ENCODE assay signal across 26 cellular contexts in the genomic region with DNA sequence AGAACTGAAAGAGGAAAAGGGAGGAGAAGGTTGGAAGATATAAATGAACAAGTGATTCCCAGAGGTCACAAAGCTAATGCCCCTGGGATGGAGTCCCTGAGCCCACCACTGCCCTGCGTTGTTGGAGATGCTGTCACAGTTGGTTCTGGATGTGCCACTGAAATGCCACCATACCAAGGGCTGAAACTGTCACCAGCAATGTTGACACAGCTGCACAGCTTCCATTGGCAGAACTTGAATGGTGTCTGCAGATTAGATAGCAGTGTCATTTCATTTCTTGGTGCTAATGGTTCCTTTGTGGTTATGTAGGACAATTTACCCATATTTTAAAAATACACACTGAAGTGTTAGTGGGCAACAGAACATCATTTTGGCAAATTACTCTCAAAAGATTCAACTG.
A peak's percentile ranks its signal among the peaks of the same experiment; 100 is the strongest.
DNase-seq lines count a peak whose midpoint lies in the region; FAIRE-seq and TF ChIP-seq lines count a peak whose summit lies in the region.
"Had no signal": no experiment of that assay in that cellular context is flagged by ENCODE, and none has a peak within 500 bp of the region (broad histone marks: within the 10 kb centered on the region; RNA-seq: fewer than 3 reads in every experiment).

No MANE protein-coding gene starts in this region.

- H3K18ac ChIP-seq in mesenchymal stem cell (ENCODE audit: low read depth in 1 of 2, low read length in 2 of 2): peak overlapping the region; percentile 34 to 82

- TF ChIP-seq CTCF in astrocyte (IDR thresholded peaks at IDR 0.05; ENCODE audit: insufficient read depth, low read depth, low read length) (no peak), endodermal cell (conservative IDR thresholded peaks at IDR 0.05) (no peak)

- H2BK5ac ChIP-seq in mesenchymal stem cell (ENCODE audit: low read depth, low read length, poor library complexity, severe bottlenecking): no peak overlapping the region

- no peaks in the 10 kb centered on the region for H3K36me3 Mint-ChIP-seq in astrocyte (ENCODE audit: low read depth, unreplicated experiment)
- no peaks in the 10 kb centered on the region for H3K36me3 Mint-ChIP-seq in activated naive CD4-positive, alpha-beta T cell treated with anti-CD3 and anti-CD28 coated beads, Interleukin-2, amount 10 ng/mL, durations not matched to agents 7 days and 5 days
- H3K36me3 Mint-ChIP-seq in endodermal cell (ENCODE audit: low read depth): no peaks in the 10 kb centered on the region
- H3K36me3 Mint-ChIP-seq: CD4-positive, alpha-beta memory T cell had no signal

- H3K4ac ChIP-seq in mesenchymal stem cell (ENCODE audit: low read depth in 1 of 2, low read length in 2 of 2): peak overlapping the region in 1 of 2 experiments; percentile 8

- H3K9ac ChIP-seq in astrocyte (ENCODE audit: low read length): peak overlapping the region; percentile 31
- H3K9ac ChIP-seq in mesenchymal stem cell (ENCODE audit: low read length): no peak overlapping the region
- no peak overlapping the region for H3K9ac ChIP-seq in endodermal cell (ENCODE audit: extremely low read depth, low read length, poor library complexity, severe bottlenecking)

- FAIRE-seq in astrocyte (lab: Jason Lieb, UNC): no peak
- FAIRE-seq: A204.1, GM12891 had no signal

- H4K8ac ChIP-seq in mesenchymal stem cell (ENCODE audit: low read length): peak overlapping the region; percentile 19

- H3K23ac ChIP-seq in mesenchymal stem cell (ENCODE audit: low read length in 2 of 2): no peak overlapping the region

- peak overlapping the region; percentile 34 for H2AFZ ChIP-seq in ACC112 (ENCODE audit: low read length, unreplicated experiment)
- peak overlapping the region; percentile 59 for H2AFZ ChIP-seq in astrocyte (ENCODE audit: low read depth, low read length)
- H2AFZ ChIP-seq in mesenchymal stem cell (ENCODE audit: low read depth, low read length): no peak overlapping the region

- H3K4me3 ChIP-seq in ACC112 (ENCODE audit: low read depth, low read length) (no peak overlapping the region), astrocyte (ENCODE audit: insufficient read depth, low read depth, low read length) (no peak overlapping the region), mesenchymal stem cell (ENCODE audit: insufficient read depth in 1 of 2, low read depth in 1 of 2, low read length in 2 of 2) (no peak overlapping the region), endodermal cell (ENCODE audit: low read length) (no peak overlapping the region)
- H3K4me3 ChIP-seq: SK-N-MC had no signal

- H3K9me3 ChIP-seq in astrocyte (ENCODE audit: insufficient read depth, low read depth, low read length) (no peaks in the 10 kb centered on the region), mesenchymal stem cell (ENCODE audit: control insufficient read depth, low read length) (peaks cover 22% of the 10 kb centered on the region), endodermal cell (ENCODE audit: control insufficient read depth, low read length) (peaks cover 7% of the 10 kb centered on the region)

- peaks cover 25% of the 10 kb centered on the region for H3K4me1 ChIP-seq in ACC112 (ENCODE audit: control insufficient read depth, insufficient read depth, low read length, unreplicated experiment)
- peaks cover 14% of the 10 kb centered on the region for H3K4me1 ChIP-seq in astrocyte (ENCODE audit: insufficient read depth, low read length)
- peaks cover 2% of the 10 kb centered on the region for H3K4me1 ChIP-seq in mesenchymal stem cell (ENCODE audit: control insufficient read depth, insufficient read depth, low read depth, low read length)
- H3K4me1 ChIP-seq in endodermal cell (ENCODE audit: control insufficient read depth, insufficient read depth, low read length): peaks cover under 1% of the 10 kb centered on the region

- H3K27me3 Mint-ChIP-seq in astrocyte (ENCODE audit: low read depth, unreplicated experiment): no peaks in the 10 kb centered on the region
- H3K27me3 Mint-ChIP-seq in activated naive CD4-positive, alpha-beta T cell treated with anti-CD3 and anti-CD28 coated beads, Interleukin-2, amount 10 ng/mL, durations not matched to agents 7 days and 5 days: no peaks in the 10 kb centered on the region
- no peaks in the 10 kb centered on the region for H3K27me3 Mint-ChIP-seq in endodermal cell (ENCODE audit: insufficient read depth)

- H2BK15ac ChIP-seq in mesenchymal stem cell (ENCODE audit: low read depth, poor library complexity, severe bottlenecking): no peak overlapping the region

- CTCF ChIA-PET in activated naive CD4-positive, alpha-beta T cell treated with anti-CD3 and anti-CD28 coated beads, Interleukin-2, amount 10 ng/mL, durations not matched to agents 7 days and 5 days (lab: Charles Lee): no interaction called here

- H3K27ac Mint-ChIP-seq in astrocyte (ENCODE audit: unreplicated experiment) (no peak overlapping the region), endodermal cell (no peak overlapping the region)
- H3K27ac Mint-ChIP-seq in activated naive CD4-positive, alpha-beta T cell treated with anti-CD3 and anti-CD28 coated beads, Interleukin-2, amount 10 ng/mL, durations not matched to agents 7 days and 5 days: no peak overlapping the region
- H3K27ac Mint-ChIP-seq: CD4-positive, alpha-beta memory T cell had no signal

- peaks cover 18% of the 10 kb centered on the region for H3K4me1 Mint-ChIP-seq in astrocyte (ENCODE audit: low read depth, unreplicated experiment)
- H3K4me1 Mint-ChIP-seq in activated naive CD4-positive, alpha-beta T cell treated with anti-CD3 and anti-CD28 coated beads, Interleukin-2, amount 10 ng/mL, durations not matched to agents 7 days and 5 days: no peaks in the 10 kb centered on the region
- H3K4me1 Mint-ChIP-seq in endodermal cell: no peaks in the 10 kb centered on the region
- H3K4me1 Mint-ChIP-seq: CD4-positive, alpha-beta memory T cell had no signal

- H4K91ac ChIP-seq in mesenchymal stem cell (ENCODE audit: low read length): peak overlapping the region; percentile 80

- H2BK12ac ChIP-seq in mesenchymal stem cell (ENCODE audit: low read length in 2 of 2): peak overlapping the region; percentile 26 to 97

- H3K4me3 Mint-ChIP-seq in astrocyte (ENCODE audit: unreplicated experiment) (no peak overlapping the region), endodermal cell (no peak overlapping the region)
- H3K4me3 Mint-ChIP-seq in activated naive CD4-positive, alpha-beta T cell treated with anti-CD3 and anti-CD28 coated beads, Interleukin-2, amount 10 ng/mL, durations not matched to agents 7 days and 5 days: no peak overlapping the region
- H3K4me3 Mint-ChIP-seq: CD4-positive, alpha-beta memory T cell had no signal

- H3K79me2 ChIP-seq in ACC112 (ENCODE audit: control insufficient read depth, insufficient read depth, low read length, unreplicated experiment): no peaks in the 10 kb centered on the region
- no peaks in the 10 kb centered on the region for H3K79me2 ChIP-seq in astrocyte (ENCODE audit: insufficient read depth, low read length)

- H3K27me3 ChIP-seq in ACC112 (ENCODE audit: insufficient read depth, low read length) (no peaks in the 10 kb centered on the region), astrocyte (ENCODE audit: insufficient read depth, low read length) (no peaks in the 10 kb centered on the region), mesenchymal stem cell (ENCODE audit: control insufficient read depth in 1 of 2, insufficient read depth in 1 of 2, low read length in 2 of 2) (no peaks in the 10 kb centered on the region), endodermal cell (ENCODE audit: control insufficient read depth, insufficient read depth, low read length, poor library complexity, severe bottlenecking) (no peaks in the 10 kb centered on the region)

- H3K36me3 ChIP-seq in ACC112 (ENCODE audit: insufficient read depth, low read length) (peaks cover 10% of the 10 kb centered on the region; the same call in 1 of the 2 replicates), astrocyte (ENCODE audit: insufficient read depth, low read length) (no peaks in the 10 kb centered on the region), mesenchymal stem cell (ENCODE audit: control insufficient read depth in 1 of 2, insufficient read depth in 2 of 2, low read depth in 1 of 2, low read length in 2 of 2) (no peaks in the 10 kb centered on the region), endodermal cell (ENCODE audit: control insufficient read depth, insufficient read depth, low read length) (no peaks in the 10 kb centered on the region)

- DNase-seq in DMS53 treated with DMSO at 0.1 percent for 48 hours (lab: John Stamatoyannopoulos, UW; ENCODE audit: unreplicated experiment): peak; percentile 12
- DNase-seq in astrocyte (ENCODE audit: low read depth): no peak
- no peak for DNase-seq in mesenchymal stem cell
- no peak for DNase-seq in activated naive CD4-positive, alpha-beta T cell treated with anti-CD3 and anti-CD28 coated beads, Interleukin-2, amount 10 ng/mL, durations not matched to agents 7 days and 5 days
- no peak for DNase-seq in endodermal cell
- no peak for DNase-seq in glomerular visceral epithelial cell (ENCODE audit: extremely low spot score)
- DNase-seq in NCI-H2081 (lab: John Stamatoyannopoulos, UW): no peak
- DNase-seq: C1 segment of cervical spinal cord; CD4-positive, alpha-beta memory T cell; COR-L47; DMS79; GF-D8; GOT3; Kasumi-1; NCI-H1105 treated with DMSO at 0.1 percent for 48 hours; NCI-H146; NCI-H2029; NCI-H2227 treated with DMSO at 0.1 percent for 48 hours; NCI-H526 treated with DMSO at 0.1 percent for 48 hours; SHP77 treated with DMSO at 0.1 percent for 48 hours had no signal

- H4K20me1 ChIP-seq in astrocyte (ENCODE audit: insufficient read depth, low read length): no peaks in the 10 kb centered on the region

- H3K14ac ChIP-seq in mesenchymal stem cell (ENCODE audit: low read length in 2 of 2): peak overlapping the region in 1 of 2 experiments; percentile 1

- H3K9me3 Mint-ChIP-seq in astrocyte (ENCODE audit: unreplicated experiment) (peaks cover 5% of the 10 kb centered on the region), endodermal cell (peaks cover 2% of the 10 kb centered on the region)
- no peaks in the 10 kb centered on the region for H3K9me3 Mint-ChIP-seq in activated naive CD4-positive, alpha-beta T cell treated with anti-CD3 and anti-CD28 coated beads, Interleukin-2, amount 10 ng/mL, durations not matched to agents 7 days and 5 days

- H3K4me2 ChIP-seq in astrocyte (ENCODE audit: low read length): peak overlapping the region; percentile 70
- H3K4me2 ChIP-seq in mesenchymal stem cell (ENCODE audit: low read length, poor library complexity, severe bottlenecking): no peak overlapping the region

- WGBS in mesenchymal stem cell: 95% methylated on average over 1 of the region's 1 CpG
- WGBS in endodermal cell (ENCODE audit: insufficient coverage in 1 of 2, insufficient read length in 1 of 2), 2 experiments: 97 to 100% methylated on average over 1 of the region's 1 CpG

- H2BK120ac ChIP-seq in mesenchymal stem cell (ENCODE audit: low read depth, low read length): no peak overlapping the region

- H3K27ac ChIP-seq in ACC112 (ENCODE audit: low read depth, low read length) (peak overlapping the region; percentile 85), astrocyte (ENCODE audit: low read depth, low read length) (peak overlapping the region; percentile 80), mesenchymal stem cell (ENCODE audit: low read length, poor library complexity, severe bottlenecking) (no peak overlapping the region), endodermal cell (ENCODE audit: low read depth, low read length) (no peak overlapping the region)
- H3K27ac ChIP-seq: HL-60, RWPE1, SK-N-MC had no signal

- peak overlapping the region; percentile 60 for H2AK5ac ChIP-seq in mesenchymal stem cell (ENCODE audit: low read length, severe bottlenecking)

- no peaks in the 10 kb centered on the region for H3K79me1 ChIP-seq in mesenchymal stem cell (replicated peaks; ENCODE audit: low read length, poor library complexity, severe bottlenecking)

Comparison
In these comparisons a context has a peak if more than half of its experiments do, and no peak if none do; other contexts are left out.
1. H3K27ac ChIP-seq: peak in ACC112 (single experiment) and astrocyte (single experiment); none in mesenchymal stem cell (single experiment) and endodermal cell (single experiment).